ENCODE assay signal across 23 cellular contexts in the genomic region with DNA sequence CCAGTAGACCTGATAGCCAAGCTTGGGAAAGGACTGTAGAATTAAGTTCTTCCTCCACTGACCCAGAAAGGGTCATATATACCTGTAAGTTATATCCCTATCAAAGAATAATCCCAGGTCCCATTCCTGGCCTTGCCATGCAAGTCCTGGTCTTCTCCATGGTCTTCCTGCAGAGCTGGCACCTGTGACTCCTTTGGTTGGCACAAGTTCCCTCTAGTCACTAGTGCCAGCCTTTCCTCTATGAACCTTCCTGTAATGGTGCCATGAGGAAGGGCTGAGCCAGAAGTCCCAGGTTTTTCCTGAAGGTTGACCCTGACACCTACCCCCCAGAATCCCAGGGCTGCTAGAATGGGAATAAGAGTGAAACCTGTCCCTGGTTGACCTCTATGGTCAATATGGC. TPM values are rescaled to one million over a fixed set of nuclear protein-coding genes. Genes with fewer than 3 reads are reported as not detected.
"Had no signal": no experiment of that assay in that cellular context is flagged by ENCODE, and none has a peak within 500 bp of the region (broad histone marks: within the 10 kb centered on the region; RNA-seq: fewer than 3 reads in every experiment).

No MANE protein-coding gene starts in this region.

- H3K4me3 ChIP-seq: pancreas, psoas muscle, right lobe of liver, sigmoid colon, stomach, thoracic aorta, thyroid gland, tibial nerve, upper lobe of left lung, vagina had no signal

- H3K36me3 ChIP-seq: neutrophil, pancreas, right lobe of liver, sigmoid colon, stomach, thoracic aorta, thyroid gland, tibial nerve, upper lobe of left lung, vagina had no signal

- DNase-seq: nephron progenitor cell; nucleus accumbens; pancreas; right cardiac atrium; right lobe of liver; sigmoid colon; small intestine; stimulated activated CD4-positive, alpha-beta T cell treated with anti-CD3 and anti-CD28 coated beads, Interleukin-15, amount 100 ng/mL, for 24 hours; stimulated activated CD4-positive, alpha-beta T cell treated with anti-CD3 and anti-CD28 coated beads, Interleukin-2, amount 100 ng/mL, for 24 hours; stimulated activated CD4-positive, alpha-beta T cell treated with anti-CD3 and anti-CD28 coated beads, Interleukin-2, amount 100 ng/mL, for 48 hours; stimulated activated CD4-positive, alpha-beta T cell treated with anti-CD3 and anti-CD28 coated beads, Interleukin-4, amount 100 ng/mL, for 24 hours; stimulated activated naive B cell treated with anti-CD40 and anti-IgM and Interleukin-4, amounts not matched to agents 10 μg/mL and 1 μg/mL and 100 μg/mL, for 72 hours; stimulated activated naive CD4-positive, alpha-beta T cell treated with Interleukin-2 at 50 U/mL for 16 hours; stomach; thyroid gland; trophoblast cell; upper lobe of left lung had no signal

- H3K27ac ChIP-seq: neutrophil, pancreas, psoas muscle, right lobe of liver, sigmoid colon, stomach, thoracic aorta, thyroid gland, tibial nerve, upper lobe of left lung, vagina had no signal

- H3K27me3 ChIP-seq: neutrophil, pancreas, right lobe of liver, sigmoid colon, stomach, thyroid gland, tibial nerve, upper lobe of left lung, vagina had no signal

- H3K4me1 ChIP-seq: pancreas, right lobe of liver, sigmoid colon, stomach, thyroid gland, tibial nerve, upper lobe of left lung, vagina had no signal

RNA-seq across cellular contexts. Expression of gene UNC5B, which starts 54.1 kb away (rescaled TPM):
- total RNA-seq: naive thymus-derived CD8-positive, alpha-beta T cell had no signal
